21 cellular contexts compared by ENCODE assay signal in genomic region chr1:147534386-147534785, GRCh38. TPM values are rescaled to one million over a fixed set of nuclear protein-coding genes. Genes with fewer than 3 reads are reported as not detected.
DNase-seq lines count a peak whose midpoint lies in the region; ATAC-seq, FAIRE-seq and TF ChIP-seq lines count a peak whose summit lies in the region.
"Had no signal": no experiment of that assay in that cellular context is flagged by ENCODE, and none has a peak within 500 bp of the region (broad histone marks: within the 10 kb centered on the region; RNA-seq: fewer than 3 reads in every experiment).

No MANE protein-coding gene starts in this region.

- H2BK5ac ChIP-seq in H1 (ENCODE audit: low read depth, low read length): no peak overlapping the region

- no peak overlapping the region for H2BK15ac ChIP-seq in H1 (ENCODE audit: low read length)

- TF ChIP-seq EP300 in H1 (IDR thresholded peaks at IDR 0.05; ENCODE audit: borderline replicate concordance in 1 of 2, low read depth in 2 of 2, low read length in 2 of 2) (no peak), upper lobe of left lung (IDR thresholded peaks at IDR 0.05) (no peak)

- no peaks in the 10 kb centered on the region for H3F3A ChIP-seq in GM23248 (ENCODE audit: insufficient read depth)

- 43 to 50% methylated on average over 3 of the region's 3 CpGs for WGBS in GM23248 (ENCODE audit: low coverage in 1 of 2, low lambda C conversion rate in 2 of 2, missing lambda C conversion rate in 2 of 2), 2 experiments
- 86% methylated on average over 3 of the region's 3 CpGs; no CpG with 5 or more reads in 1 of the 2 experiments for WGBS in H1 (ENCODE audit: extremely low coverage in 1 of 2, insufficient coverage in 1 of 2, insufficient read length in 1 of 2, insufficient replicate concordance in 2 of 2, low coverage in 1 of 2, low lambda C conversion rate in 2 of 2, missing lambda C conversion rate in 1 of 2), 2 experiments
- WGBS in pancreas, 2 donors: 44 to 48% methylated on average over 3 of the region's 3 CpGs
- 68 to 88% methylated on average over 3 of the region's 3 CpGs for WGBS in upper lobe of left lung, 2 donors

- H3K27ac ChIP-seq in GM23248 (no peak overlapping the region), H1 (ENCODE audit: low read depth, low read length) (no peak overlapping the region), pancreas (no peak overlapping the region), upper lobe of left lung (no peak overlapping the region)
- H3K27ac ChIP-seq: esophagus squamous epithelium, left lung, ovary, spleen, tibial artery had no signal

- H3K9ac ChIP-seq in GM23248 (no peak overlapping the region), H1 (replicated peaks in 1 of 4; ENCODE audit: extremely low read depth in 1 of 4, low read depth in 3 of 4, low read length in 3 of 4) (no peak overlapping the region)

- no peak overlapping the region for H3K4me3 ChIP-seq in GM23248
- H3K4me3 ChIP-seq in H1 (ENCODE audit: extremely low read depth in 1 of 4, insufficient read depth in 2 of 4, low read depth in 3 of 4, low read length in 4 of 4): no peak overlapping the region
- no peak overlapping the region for H3K4me3 ChIP-seq in pancreas
- H3K4me3 ChIP-seq in upper lobe of left lung: no peak overlapping the region
- H3K4me3 ChIP-seq: esophagus squamous epithelium, K562, left lung, ovary, spleen, tibial artery had no signal

- no peak overlapping the region for H3K4ac ChIP-seq in H1 (replicated peaks; ENCODE audit: insufficient read length, low read depth, low read length)

- H3K23me2 ChIP-seq in H1 (ENCODE audit: low read depth, low read length): no peaks in the 10 kb centered on the region

- CTCF ChIA-PET in H1 (lab: Charles Lee; ENCODE audit: partially characterized antibody): interaction anchor here (1.2 to 1.7 kb wide), 4 partner anchors 9 to 40 kb away, joined by 4 to 10 read pairs (median 6); no protein-coding TSS in a partner anchor

- H3K27me3 ChIP-seq in GM23248 (replicated peaks; ENCODE audit: insufficient read depth): no peaks in the 10 kb centered on the region
- H3K27me3 ChIP-seq in H1 (replicated peaks in 1 of 4; ENCODE audit: control insufficient read depth in 3 of 4, extremely low read depth in 1 of 4, insufficient read depth in 3 of 4, low read length in 3 of 4): no peaks in the 10 kb centered on the region
- no peaks in the 10 kb centered on the region for H3K27me3 ChIP-seq in pancreas
- no peaks in the 10 kb centered on the region for H3K27me3 ChIP-seq in upper lobe of left lung
- H3K27me3 ChIP-seq: esophagus squamous epithelium, left lung, ovary, tibial artery had no signal

- no peak overlapping the region for H3K18ac ChIP-seq in H1 (ENCODE audit: extremely low read depth, low read length)

- H2BK120ac ChIP-seq in H1 (replicated peaks; ENCODE audit: low read depth, low read length): no peak overlapping the region

- no peaks in the 10 kb centered on the region for H3K9me2 ChIP-seq in GM23248 (ENCODE audit: insufficient read depth)

- H2AFZ ChIP-seq in GM23248: no peak overlapping the region
- H2AFZ ChIP-seq in H1 (ENCODE audit: low read length): 0 out of 2 replicates have a peak overlapping the region, but pooled peaks have one; percentile 64

- TF ChIP-seq CTCF in H1 (IDR thresholded peaks at IDR 0.05; ENCODE audit: control extremely low read depth in 1 of 3, insufficient read depth in 1 of 3, low read depth in 1 of 3, low read length in 3 of 3) (no peak), pancreas (IDR thresholded peaks at IDR 0.05) (no peak), upper lobe of left lung (IDR thresholded peaks at IDR 0.05) (no peak)

- no peak overlapping the region; the same call in 1 of the 2 replicates for H2BK20ac ChIP-seq in H1 (ENCODE audit: low read length)

- H3K9me3 ChIP-seq in GM23248 (ENCODE audit: low read depth) (no peaks in the 10 kb centered on the region), H1 (ENCODE audit: insufficient read depth in 2 of 2, low read depth in 1 of 2, low read length in 1 of 2) (no peaks in the 10 kb centered on the region), pancreas (no peaks in the 10 kb centered on the region), upper lobe of left lung (no peaks in the 10 kb centered on the region)
- H3K9me3 ChIP-seq: esophagus squamous epithelium, left lung, ovary, spleen, tibial artery had no signal

- H3K36me3 ChIP-seq in GM23248 (ENCODE audit: low read depth) (no peaks in the 10 kb centered on the region), H1 (ENCODE audit: control insufficient read depth in 2 of 4, insufficient read depth in 4 of 4, low read length in 3 of 4) (no peaks in the 10 kb centered on the region), pancreas (no peaks in the 10 kb centered on the region), upper lobe of left lung (no peaks in the 10 kb centered on the region)
- H3K36me3 ChIP-seq: esophagus squamous epithelium, left lung, ovary, spleen, tibial artery had no signal

- TF ChIP-seq POLR2A in H1 (IDR thresholded peaks at IDR 0.05; ENCODE audit: control extremely low read depth in 1 of 2, low read depth in 2 of 2, low read length in 2 of 2) (no peak), upper lobe of left lung (IDR thresholded peaks at IDR 0.05) (no peak)

- H3K79me1 ChIP-seq in H1 (ENCODE audit: low read depth, low read length): no peaks in the 10 kb centered on the region

- H3K14ac ChIP-seq in H1 (ENCODE audit: insufficient read length): no peak overlapping the region

- ATAC-seq in pancreas (peak; percentile 46 to 93 (median 75)), GM19023 (IDR thresholded peaks at IDR 0.05; ENCODE audit: unreplicated experiment) (no peak), GM21528 (IDR thresholded peaks at IDR 0.05; ENCODE audit: low FRiP score, unreplicated experiment) (no peak), upper lobe of left lung (ENCODE audit: low FRiP score in 2 of 2) (no peak)
- ATAC-seq: K562, left lung had no signal

- no peak overlapping the region for H2BK12ac ChIP-seq in H1 (ENCODE audit: low read depth, low read length)

- H3K4me1 ChIP-seq in GM23248 (ENCODE audit: insufficient read depth) (peaks cover 7% of the 10 kb centered on the region), H1 (replicated peaks in 1 of 4; ENCODE audit: control insufficient read depth in 3 of 4, insufficient read depth in 4 of 4, low read length in 3 of 4) (peaks cover 0 to 8% (median under 1%) of the 10 kb centered on the region in 4 experiments; a peak in 3 of 7 replicates), pancreas (no peaks in the 10 kb centered on the region), upper lobe of left lung (peaks cover 3 to 12% (median 8%) of the 10 kb centered on the region in 4 donors)

- H3K56ac ChIP-seq in H1 (replicated peaks; ENCODE audit: insufficient read length, low read depth, low read length): no peak overlapping the region

- H4K5ac ChIP-seq in H1 (ENCODE audit: insufficient read length, low read depth, low read length): no peak overlapping the region

- in situ Hi-C loops in GM23248 (cut with MboI): no loop called here

- intact Hi-C loops in pancreas (cut with DNase I): no loop called here

- H3K4me2 ChIP-seq in GM23248 (ENCODE audit: unreplicated experiment): no peak overlapping the region
- H3K4me2 ChIP-seq in H1 (ENCODE audit: insufficient read depth in 1 of 2, low read depth in 2 of 2, low read length in 2 of 2): no peak overlapping the region

- FAIRE-seq in H1 (lab: Jason Lieb, UNC) (no peak), pancreas (lab: Jason Lieb, UNC) (no peak)
- FAIRE-seq: K562 had no signal

- H3K23ac ChIP-seq in H1 (ENCODE audit: insufficient read length): no peak overlapping the region

- DNase-seq in GM23248 (peak; percentile 13), NCI-H2227 treated with DMSO at 0.1 percent for 48 hours (lab: John Stamatoyannopoulos, UW) (peak; percentile 73), H1 (ENCODE audit: low read depth in 1 of 2, low spot score in 2 of 2) (no peak), pancreas (peak in 2 of 6 donors; percentile 34 to 36), DMS 273 (lab: John Stamatoyannopoulos, UW; ENCODE audit: unreplicated experiment) (no peak), upper lobe of left lung (no peak)
- DNase-seq: activated gamma-delta T cell treated with Interleukin-2 at 50 U/mL for 16 hours, C1 segment of cervical spinal cord, DMS 273 treated with DMSO at 0.1 percent for 48 hours, esophagus squamous epithelium, hippocampal formation, left lung, NCI-H1417 treated with DMSO at 0.1 percent for 48 hours, ovary, SHP77 treated with DMSO at 0.1 percent for 48 hours, spleen, T1000, tibial artery had no signal

- no peak for TF ChIP-seq RAD21 in H1 (IDR thresholded peaks at IDR 0.05 in 1 of 2, conservative IDR thresholded peaks at IDR 0.05 in 1 of 2; ENCODE audit: low read depth in 2 of 2, low read length in 2 of 2)

- H2AK5ac ChIP-seq in H1 (ENCODE audit: low read depth, low read length): no peak overlapping the region

- H4K8ac ChIP-seq in H1 (ENCODE audit: extremely low read depth, insufficient read depth, low read length): no peak overlapping the region

- H3K79me2 ChIP-seq in GM23248 (ENCODE audit: insufficient read depth) (no peaks in the 10 kb centered on the region), H1 (ENCODE audit: control insufficient read depth in 1 of 2, insufficient read depth in 2 of 2, low read length in 2 of 2) (no peaks in the 10 kb centered on the region)

- no peaks in the 10 kb centered on the region for H4K20me1 ChIP-seq in GM23248 (ENCODE audit: insufficient read depth)
- no peaks in the 10 kb centered on the region for H4K20me1 ChIP-seq in H1 (replicated peaks in 1 of 2; ENCODE audit: control insufficient read depth in 1 of 2, insufficient read depth in 2 of 2, low read length in 2 of 2)

- POLR2A ChIA-PET in H1 (lab: Charles Lee; ENCODE audit: partially characterized antibody): interaction anchor here (1.6 kb wide), 1 partner anchor 19 kb away, joined by 5 read pairs; no protein-coding TSS in a partner anchor

- H4K91ac ChIP-seq in H1 (replicated peaks; ENCODE audit: insufficient read length, low read length): no peak overlapping the region

TF ChIP-seq in H1, 55 proteins besides CTCF, POLR2A, EP300 and RAD21 (continues in another document):
- TF ChIP-seq TAF7 (optimal IDR thresholded peaks at IDR 0.05; ENCODE audit: borderline replicate concordance, low read depth, low read length): no peak
- no peak for TF ChIP-seq FOSL1 (IDR thresholded peaks at IDR 0.05; ENCODE audit: insufficient read depth, low read depth, low read length)

RNA-seq across cellular contexts. Expression of gene BCL9, which starts 6.9 kb away (rescaled TPM):
- 1.9 and 2.4 TPM in 2 replicates for total RNA-seq in GM23248 (2014; rRNA removed; shearing (Covaris generic))
- polyA plus RNA-seq in GM23248 (2016; fragmentation: Nextera tagmentation; extraction: Ambion mirVana) (3.8 and 4.8 TPM in 2 replicates), H1 (2011; rRNA removed) (25.2 and 30.8 TPM in 2 replicates), pancreas (1 to 10 TPM; 3.9 to 8.6 TPM)
- 38.7 and 44.6 TPM in 2 replicates for total RNA-seq in H1 (2021; fragmentation: NEBNext Ultra II Directional; extraction: Animal tissue kit (Norgen Biotek cat#: 25700))
- 21.4 TPM for polyA plus RNA-seq in H1 (2011; cell fraction: cytosol; rRNA removed)
- polyA plus RNA-seq in H1 (2011; cell fraction: nucleus; rRNA removed): 37.2 TPM
- 37.2 to 45.7 TPM (median 42.6 TPM) in 4 replicates for polyA plus RNA-seq in H1 (2012, experiment 1 of 2)
- polyA plus RNA-seq in H1 (2012, experiment 2 of 2): 22.6 TPM
- 27.0 TPM for polyA plus RNA-seq in H1 (2013, experiment 1 of 2)
- 26.9 TPM for polyA plus RNA-seq in H1 (2013, experiment 2 of 2)
- 22.4 and 27.3 TPM in 2 replicates for polyA minus RNA-seq in H1 (2011; rRNA and poly(A)+ RNA removed)
- polyA minus RNA-seq in H1 (2011; cell fraction: cytosol; rRNA and poly(A)+ RNA removed): 20.9 TPM
- polyA minus RNA-seq in H1 (2011; cell fraction: nucleus; rRNA and poly(A)+ RNA removed): 31.5 TPM
- total RNA-seq in pancreas (10 to 100 TPM in 2 of 6 donors, 1 to 10 TPM in 4; 5.9 to 15.6 (median 9.2) TPM), upper lobe of left lung (10 to 100 TPM in 5 of 6 donors, 1 to 10 TPM in 1; 8.1 to 24.6 (median 14.6) TPM)

Comparison
In these comparisons a context has a peak if more than half of its experiments do, and no peak if none do; other contexts are left out.
1. DNase-seq: peak in GM23248 (single experiment) and NCI-H2227 treated with DMSO at 0.1 percent for 48 hours (single experiment); none in H1 (0 of 2), DMS 273 (single experiment) and upper lobe of left lung (0 of 2).
2. ATAC-seq: peak in pancreas (4 of 4); none in GM19023 (single experiment), GM21528 (single experiment) and upper lobe of left lung (0 of 2).